In genomic region chr18:48274301-48274700, GRCh38 we compare ENCODE assay signal across 28 cellular contexts.
DNase-seq lines count a peak whose midpoint lies in the region; ATAC-seq and TF ChIP-seq lines count a peak whose summit lies in the region.
"Had no signal": no experiment of that assay in that cellular context is flagged by ENCODE, and none has a peak within 500 bp of the region (broad histone marks: within the 10 kb centered on the region; RNA-seq: fewer than 3 reads in every experiment).

No MANE protein-coding gene starts in this region.

- peaks cover 11% of the 10 kb centered on the region for H3F3A ChIP-seq in PC-9 (ENCODE audit: insufficient read depth, low read depth)

- TF ChIP-seq CTCF in PC-9 (conservative IDR thresholded peaks at IDR 0.05): no peak
- no peak for TF ChIP-seq CTCF in thyroid gland (IDR thresholded peaks at IDR 0.05)

- H4K20me1 ChIP-seq in PC-9 (ENCODE audit: insufficient read depth): no peaks in the 10 kb centered on the region
- H4K20me1 ChIP-seq: BLaER1 treated with 17β-estradiol and CSF1 and Interleukin-3, amounts not matched to agents 10 nM and 100 nM had no signal

- no peaks in the 10 kb centered on the region for H3K9me2 ChIP-seq in PC-9 (ENCODE audit: insufficient read depth)

- 67 to 71% methylated on average over 1 of the region's 1 CpG for WGBS in thyroid gland, 2 donors
- WGBS in right cardiac atrium: 86% methylated on average over 1 of the region's 1 CpG

- POLR2A ChIA-PET in PC-9 (lab: Charles Lee; ENCODE audit: unreplicated experiment): no interaction called here

- peak overlapping the region; percentile 20 for H3K27ac ChIP-seq in PC-9
- peak overlapping the region; percentile 30 to 69 (median 37) for H3K27ac ChIP-seq in thyroid gland
- H3K27ac ChIP-seq in right cardiac atrium (ENCODE audit: low read length): no peak overlapping the region
- H3K27ac ChIP-seq: ascending aorta; BLaER1 treated with 17β-estradiol and CSF1 and Interleukin-3, amounts not matched to agents 10 nM and 100 nM; cardiac muscle cell; colonic mucosa; epithelial cell of prostate; RWPE1; SK-N-MC; skin epidermis had no signal

- no peak overlapping the region for H3K4me3 ChIP-seq in PC-9
- H3K4me3 ChIP-seq in thyroid gland (replicated peaks in 1 of 3): no peak overlapping the region
- H3K4me3 ChIP-seq in right cardiac atrium (ENCODE audit: low read length): no peak overlapping the region
- H3K4me3 ChIP-seq: ascending aorta; BLaER1 treated with 17β-estradiol and CSF1 and Interleukin-3, amounts not matched to agents 10 nM and 100 nM; cardiac muscle cell; colonic mucosa; SK-N-MC; skin epidermis had no signal

- H3K27me3 ChIP-seq in PC-9 (ENCODE audit: insufficient read depth, low read depth) (no peaks in the 10 kb centered on the region), thyroid gland (no peaks in the 10 kb centered on the region), right cardiac atrium (ENCODE audit: control insufficient read depth, insufficient read depth) (no peaks in the 10 kb centered on the region)
- H3K27me3 ChIP-seq: ascending aorta; BLaER1 treated with 17β-estradiol and CSF1 and Interleukin-3, amounts not matched to agents 10 nM and 100 nM; cardiac muscle cell; colonic mucosa had no signal

- intact Hi-C loops in PC-9 (cut with micrococcal nuclease; ENCODE audit: unreplicated experiment) (no loop called here), thyroid gland (cut with DNase I) (no loop called here), right cardiac atrium (cut with DNase I) (no loop called here)

- no TSS peak for BruUV-seq in PC-9 (replicated peaks; lab: Mats Ljungman, UMichigan)

- DNase-seq in NCI-H526 (lab: John Stamatoyannopoulos, UW) (peak; percentile 33 to 44), NCI-H526 treated with DMSO at 0.1 percent for 48 hours (lab: John Stamatoyannopoulos, UW) (no peak), M059J (ENCODE audit: low read depth) (peak; percentile 11), PC-9 (peak in 1 of 2 experiments; percentile 52), thyroid gland (peak in 1 of 2 donors; percentile 12), right cardiac atrium (no peak)
- DNase-seq: activated CD4-positive, CD25-positive, alpha-beta regulatory T cell; activated gamma-delta T cell treated with Interleukin-2 at 50 U/mL for 16 hours; activated naive CD8-positive, alpha-beta T cell treated with anti-CD3 and anti-CD28 coated beads, Interleukin-2, amount 10 ng/mL, durations not matched to agents 7 days and 5 days; activated T-cell treated with anti-CD3 and anti-CD28 coated beads, Interleukin-2, amount 50 U/mL, for 48 hours; colonic mucosa; DND-41; effector CD8-positive, alpha-beta T cell; GF-D8; hypothalamus; NCI-H1436 treated with DMSO at 0.1 percent for 48 hours; NCI-H446; trophoblast cell had no signal

- CTCF ChIA-PET in PC-9 (lab: Charles Lee): no interaction called here

- no peaks in the 10 kb centered on the region for H3K79me2 ChIP-seq in PC-9 (ENCODE audit: low read depth)

- H3K4me1 ChIP-seq in PC-9 (replicated peaks; ENCODE audit: insufficient read depth): peaks cover 16% of the 10 kb centered on the region
- peaks cover 14 to 17% of the 10 kb centered on the region in 2 donors for H3K4me1 ChIP-seq in thyroid gland
- H3K4me1 ChIP-seq in right cardiac atrium (ENCODE audit: control insufficient read depth, insufficient read depth, low read length): no peaks in the 10 kb centered on the region
- H3K4me1 ChIP-seq: ascending aorta; BLaER1 treated with 17β-estradiol and CSF1 and Interleukin-3, amounts not matched to agents 10 nM and 100 nM; colonic mucosa had no signal

- H3K4me2 ChIP-seq in PC-9: peak overlapping the region; percentile 24
- H3K4me2 ChIP-seq: BLaER1 treated with 17β-estradiol and CSF1 and Interleukin-3, amounts not matched to agents 10 nM and 100 nM had no signal

- H3K9me3 ChIP-seq in PC-9 (ENCODE audit: insufficient read depth, low read depth) (no peaks in the 10 kb centered on the region), thyroid gland (no peaks in the 10 kb centered on the region), right cardiac atrium (ENCODE audit: control insufficient read depth, low read length) (no peaks in the 10 kb centered on the region)
- H3K9me3 ChIP-seq: ascending aorta, colonic mucosa had no signal

- H3K36me3 ChIP-seq in PC-9 (ENCODE audit: low read depth) (no peaks in the 10 kb centered on the region), thyroid gland (no peaks in the 10 kb centered on the region)
- H3K36me3 ChIP-seq: ascending aorta; BLaER1 treated with 17β-estradiol and CSF1 and Interleukin-3, amounts not matched to agents 10 nM and 100 nM; cardiac muscle cell; colonic mucosa had no signal

- no peak for TF ChIP-seq POLR2A in thyroid gland (IDR thresholded peaks at IDR 0.05)

- ATAC-seq in right cardiac atrium (no peak), HG02981 (IDR thresholded peaks at IDR 0.05; ENCODE audit: unreplicated experiment) (no peak)
- ATAC-seq: HCT116; stimulated activated memory B cell treated with anti-CD40 and anti-IgM and Interleukin-4, amounts not matched to agents 10 μg/mL and 1 μg/mL and 100 μg/mL, for 72 hours had no signal

- peak overlapping the region; percentile 70 for H2AFZ ChIP-seq in PC-9

Comparison
In these comparisons a context has a peak if more than half of its experiments do, and no peak if none do; other contexts are left out.
1. DNase-seq: peak in NCI-H526 (2 of 2) and M059J (single experiment); none in NCI-H526 treated with DMSO at 0.1 percent for 48 hours (single experiment) and right cardiac atrium (0 of 3).